ENCODE assay signal across 1 cellular context in genomic region chr16:81778861-81779539, GRCh38.
TF ChIP-seq lines count a peak whose summit lies in the region.

Gene PLCG2 (plus strand): TSS chr16:81779291. CDS start chr16:81785990, 6,699 bp downstream.

TF ChIP-seq in HEK293, 187 proteins besides CTCF, POLR2A, EP300 and RAD21 (continued from another document and continues in another):
- TF ChIP-seq, protein P1, sequence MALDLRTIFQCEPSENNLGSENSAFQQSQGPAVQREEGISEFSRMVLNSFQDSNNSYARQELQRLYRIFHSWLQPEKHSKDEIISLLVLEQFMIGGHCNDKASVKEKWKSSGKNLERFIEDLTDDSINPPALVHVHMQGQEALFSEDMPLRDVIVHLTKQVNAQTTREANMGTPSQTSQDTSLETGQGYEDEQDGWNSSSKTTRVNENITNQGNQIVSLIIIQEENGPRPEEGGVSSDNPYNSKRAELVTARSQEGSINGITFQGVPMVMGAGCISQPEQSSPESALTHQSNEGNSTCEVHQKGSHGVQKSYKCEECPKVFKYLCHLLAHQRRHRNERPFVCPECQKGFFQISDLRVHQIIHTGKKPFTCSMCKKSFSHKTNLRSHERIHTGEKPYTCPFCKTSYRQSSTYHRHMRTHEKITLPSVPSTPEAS (tag by site-specific recombination; IDR thresholded peaks at IDR 0.05), result no peak
- no peak for TF ChIP-seq ZNF623 (tag by site-specific recombination; IDR thresholded peaks at IDR 0.05)
- TF ChIP-seq RBAK (tag by site-specific recombination; IDR thresholded peaks at IDR 0.05), result no peak
- no peak for TF ChIP-seq ZNF768 (tag by site-specific recombination; IDR thresholded peaks at IDR 0.05)
- no peak for TF ChIP-seq ZBTB48 (tag by site-specific recombination; IDR thresholded peaks at IDR 0.05)
- no peak for TF ChIP-seq INSM2 (tag by site-specific recombination; IDR thresholded peaks at IDR 0.05)
- TF ChIP-seq TRIM28 (IDR thresholded peaks at IDR 0.05; ENCODE audit: borderline replicate concordance, low read length), result no peak
- no peak for TF ChIP-seq ZNF677 (tag by site-specific recombination; IDR thresholded peaks at IDR 0.05)
- TF ChIP-seq ZNF112 (tag by site-specific recombination; IDR thresholded peaks at IDR 0.05), result no peak
- TF ChIP-seq, protein P2, sequence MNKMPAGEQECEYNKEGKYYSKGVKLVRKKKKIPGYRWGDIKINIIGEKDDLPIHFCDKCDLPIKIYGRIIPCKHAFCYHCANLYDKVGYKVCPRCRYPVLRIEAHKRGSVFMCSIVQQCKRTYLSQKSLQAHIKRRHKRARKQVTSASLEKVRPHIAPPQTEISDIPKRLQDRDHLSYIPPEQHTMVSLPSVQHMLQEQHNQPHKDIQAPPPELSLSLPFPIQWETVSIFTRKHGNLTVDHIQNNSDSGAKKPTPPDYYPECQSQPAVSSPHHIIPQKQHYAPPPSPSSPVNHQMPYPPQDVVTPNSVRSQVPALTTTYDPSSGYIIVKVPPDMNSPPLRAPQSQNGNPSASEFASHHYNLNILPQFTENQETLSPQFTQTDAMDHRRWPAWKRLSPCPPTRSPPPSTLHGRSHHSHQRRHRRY (tag by site-specific recombination; IDR thresholded peaks at IDR 0.05), result no peak
- TF ChIP-seq ZNF37A (tag by site-specific recombination; IDR thresholded peaks at IDR 0.05), result no peak
- peak; percentile 85 for TF ChIP-seq ZNF335 (tag by site-specific recombination; conservative IDR thresholded peaks at IDR 0.05)
- TF ChIP-seq PBX3 (CRISPR knock-in tag; IDR thresholded peaks at IDR 0.05), result no peak; the same call in 1 of the 2 replicates
- TF ChIP-seq, protein P3, sequence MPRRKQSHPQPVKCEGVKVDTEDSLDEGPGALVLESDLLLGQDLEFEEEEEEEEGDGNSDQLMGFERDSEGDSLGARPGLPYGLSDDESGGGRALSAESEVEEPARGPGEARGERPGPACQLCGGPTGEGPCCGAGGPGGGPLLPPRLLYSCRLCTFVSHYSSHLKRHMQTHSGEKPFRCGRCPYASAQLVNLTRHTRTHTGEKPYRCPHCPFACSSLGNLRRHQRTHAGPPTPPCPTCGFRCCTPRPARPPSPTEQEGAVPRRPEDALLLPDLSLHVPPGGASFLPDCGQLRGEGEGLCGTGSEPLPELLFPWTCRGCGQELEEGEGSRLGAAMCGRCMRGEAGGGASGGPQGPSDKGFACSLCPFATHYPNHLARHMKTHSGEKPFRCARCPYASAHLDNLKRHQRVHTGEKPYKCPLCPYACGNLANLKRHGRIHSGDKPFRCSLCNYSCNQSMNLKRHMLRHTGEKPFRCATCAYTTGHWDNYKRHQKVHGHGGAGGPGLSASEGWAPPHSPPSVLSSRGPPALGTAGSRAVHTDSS (tag by site-specific recombination; IDR thresholded peaks at IDR 0.05), result no peak
- TF ChIP-seq ZNF585B (tag by site-specific recombination; IDR thresholded peaks at IDR 0.05), result no peak
- TF ChIP-seq PRDM10 (tag by site-specific recombination; IDR thresholded peaks at IDR 0.05), result peak; percentile 52
- TF ChIP-seq ZNF530 (tag by site-specific recombination; IDR thresholded peaks at IDR 0.05; ENCODE audit: low read depth), result no peak
- TF ChIP-seq ZNF549 (tag by site-specific recombination; IDR thresholded peaks at IDR 0.05), result no peak
- TF ChIP-seq ZFP69B (tag by site-specific recombination; IDR thresholded peaks at IDR 0.05), result no peak
- TF ChIP-seq ZNF555 (tag by site-specific recombination; conservative IDR thresholded peaks at IDR 0.05), result no peak
- TF ChIP-seq EGR2 (tag by site-specific recombination; IDR thresholded peaks at IDR 0.05; ENCODE audit: low read depth), result no peak
- TF ChIP-seq ZNF132 (tag by site-specific recombination; IDR thresholded peaks at IDR 0.05; ENCODE audit: borderline replicate concordance), result no peak
- no peak for TF ChIP-seq ZNF596 (tag by site-specific recombination; IDR thresholded peaks at IDR 0.05)
- TF ChIP-seq ZNF610 (tag by site-specific recombination; IDR thresholded peaks at IDR 0.05; ENCODE audit: borderline replicate concordance), result no peak
- TF ChIP-seq ZEB2 (tag by site-specific recombination; IDR thresholded peaks at IDR 0.05), result peak; percentile 59; the same call in 1 of the 2 replicates
- TF ChIP-seq SP3 (tag by site-specific recombination; IDR thresholded peaks at IDR 0.05), result peak; percentile 29; the same call in 1 of the 2 replicates
- no peak for TF ChIP-seq HOXD13 (CRISPR knock-in tag; IDR thresholded peaks at IDR 0.05; ENCODE audit: borderline replicate concordance)
- TF ChIP-seq ZNF416 (tag by site-specific recombination; IDR thresholded peaks at IDR 0.05), result no peak
- no peak for TF ChIP-seq ZNF521 (tag by site-specific recombination; IDR thresholded peaks at IDR 0.05)
- TF ChIP-seq REST (tag by site-specific recombination; IDR thresholded peaks at IDR 0.05), result no peak
- no peak for TF ChIP-seq YY2 (tag by site-specific recombination; IDR thresholded peaks at IDR 0.05)
- TF ChIP-seq KLF1 (tag by site-specific recombination; IDR thresholded peaks at IDR 0.05), result peak; percentile 51
- TF ChIP-seq GLI2 (tag by site-specific recombination; IDR thresholded peaks at IDR 0.05; ENCODE audit: borderline replicate concordance, low read depth), result no peak
- no peak for TF ChIP-seq ZNF324 (tag by site-specific recombination; IDR thresholded peaks at IDR 0.05)
- TF ChIP-seq IKZF3 (tag by site-specific recombination; IDR thresholded peaks at IDR 0.05), result no peak
- TF ChIP-seq ZNF404 (tag by site-specific recombination; IDR thresholded peaks at IDR 0.05), result no peak
- no peak for TF ChIP-seq ZNF600 (tag by site-specific recombination; IDR thresholded peaks at IDR 0.05)
- 0 out of 2 replicates have a peak, but pooled peaks have one; percentile 16 for TF ChIP-seq KLF8 (tag by site-specific recombination; IDR thresholded peaks at IDR 0.05)
- no peak for TF ChIP-seq ZNF341 (tag by site-specific recombination; IDR thresholded peaks at IDR 0.05; ENCODE audit: low read depth)
- no peak for TF ChIP-seq ZNF658 (tag by site-specific recombination; IDR thresholded peaks at IDR 0.05)
- no peak for TF ChIP-seq ZNF146 (tag by site-specific recombination; IDR thresholded peaks at IDR 0.05)
- no peak for TF ChIP-seq ZSCAN23 (tag by site-specific recombination; IDR thresholded peaks at IDR 0.05)
- TF ChIP-seq YY1 (tag by site-specific recombination; IDR thresholded peaks at IDR 0.05), result no peak
- no peak for TF ChIP-seq ZBTB7A (tag by site-specific recombination; IDR thresholded peaks at IDR 0.05; ENCODE audit: low read depth)
- TF ChIP-seq ZNF302 (tag by site-specific recombination; IDR thresholded peaks at IDR 0.05; ENCODE audit: low read depth), result no peak
- no peak for TF ChIP-seq ZNF837 (tag by site-specific recombination; IDR thresholded peaks at IDR 0.05)
- no peak for TF ChIP-seq KLF16 (tag by site-specific recombination; IDR thresholded peaks at IDR 0.05)
- TF ChIP-seq ZNF2 (tag by site-specific recombination; IDR thresholded peaks at IDR 0.05), result no peak
- no peak for TF ChIP-seq OVOL3 (tag by site-specific recombination; IDR thresholded peaks at IDR 0.05)
- TF ChIP-seq, protein P4, sequence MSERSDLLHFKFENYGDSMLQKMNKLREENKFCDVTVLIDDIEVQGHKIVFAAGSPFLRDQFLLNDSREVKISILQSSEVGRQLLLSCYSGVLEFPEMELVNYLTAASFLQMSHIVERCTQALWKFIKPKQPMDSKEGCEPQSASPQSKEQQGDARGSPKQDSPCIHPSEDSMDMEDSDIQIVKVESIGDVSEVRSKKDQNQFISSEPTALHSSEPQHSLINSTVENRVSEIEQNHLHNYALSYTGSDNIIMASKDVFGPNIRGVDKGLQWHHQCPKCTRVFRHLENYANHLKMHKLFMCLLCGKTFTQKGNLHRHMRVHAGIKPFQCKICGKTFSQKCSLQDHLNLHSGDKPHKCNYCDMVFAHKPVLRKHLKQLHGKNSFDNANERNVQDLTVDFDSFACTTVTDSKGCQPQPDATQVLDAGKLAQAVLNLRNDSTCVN (tag by site-specific recombination; optimal IDR thresholded peaks at IDR 0.05), result peak; percentile 48
- TF ChIP-seq ZNF792 (tag by site-specific recombination; IDR thresholded peaks at IDR 0.05), result no peak
- no peak for TF ChIP-seq ZBTB21 (tag by site-specific recombination; IDR thresholded peaks at IDR 0.05)
- no peak for TF ChIP-seq ZNF23 (tag by site-specific recombination; IDR thresholded peaks at IDR 0.05; ENCODE audit: borderline replicate concordance)
- no peak for TF ChIP-seq ZNF639 (tag by site-specific recombination; IDR thresholded peaks at IDR 0.05)
- no peak for TF ChIP-seq ZNF664 (tag by site-specific recombination; IDR thresholded peaks at IDR 0.05)
- TF ChIP-seq ZNF561 (tag by site-specific recombination; IDR thresholded peaks at IDR 0.05; ENCODE audit: borderline replicate concordance), result 0 out of 2 replicates have a peak, but pooled peaks have one; percentile 63
- no peak for TF ChIP-seq HOXA7 (CRISPR knock-in tag; IDR thresholded peaks at IDR 0.05; ENCODE audit: borderline replicate concordance)
- TF ChIP-seq ZNF184 (tag by site-specific recombination; IDR thresholded peaks at IDR 0.05), result no peak
